In genomic region chr7:83394776-83395175, GRCh38 we compare ENCODE assay signal across 21 cellular contexts.
"Had no signal": no experiment of that assay in that cellular context is flagged by ENCODE, and none has a peak within 500 bp of the region (broad histone marks: within the 10 kb centered on the region; RNA-seq: fewer than 3 reads in every experiment).

No MANE protein-coding gene starts in this region.

- H3K4me3 Mint-ChIP-seq: memory B cell; naive B cell; natural killer cell treated with Interleukin-12 subunit alpha and Interleukin-12 subunit beta and Interleukin-15 and Interleukin-18, amount 100 ng/mL, for 72 hours; neural crest cell; stimulated activated naive CD8-positive, alpha-beta T cell treated with anti-CD3 and anti-CD28 coated beads, Interleukin-15, amount 100 ng/mL, for 72 hours had no signal

- H3K9me3 Mint-ChIP-seq: memory B cell; stimulated activated naive CD8-positive, alpha-beta T cell treated with anti-CD3 and anti-CD28 coated beads, Interleukin-15, amount 100 ng/mL, for 72 hours had no signal

- H3K4me1 Mint-ChIP-seq: memory B cell; naive B cell; neural crest cell; stimulated activated naive CD8-positive, alpha-beta T cell treated with anti-CD3 and anti-CD28 coated beads, Interleukin-15, amount 100 ng/mL, for 72 hours had no signal

- FAIRE-seq: endothelial cell of umbilical vein, kidney, pancreas, small intestine had no signal

- H3K27me3 Mint-ChIP-seq: memory B cell; naive B cell; natural killer cell treated with Interleukin-12 subunit alpha and Interleukin-12 subunit beta and Interleukin-15 and Interleukin-18, amount 100 ng/mL, for 72 hours; stimulated activated naive CD8-positive, alpha-beta T cell treated with anti-CD3 and anti-CD28 coated beads, Interleukin-15, amount 100 ng/mL, for 72 hours had no signal

- DNase-seq: dermis blood vessel endothelial cell; effector memory CD4-positive, alpha-beta T cell; foreskin keratinocyte; heart left ventricle; kidney; naive B cell; pancreas; retina; right lobe of liver; small intestine; stimulated activated CD4-positive, alpha-beta T cell treated with anti-CD3 and anti-CD28 coated beads, Interleukin-15, amount 100 ng/mL, for 24 hours; stimulated activated CD4-positive, alpha-beta T cell treated with anti-CD3 and anti-CD28 coated beads, Interleukin-2, amount 100 ng/mL, for 48 hours; stimulated activated naive CD4-positive, alpha-beta T cell; stimulated activated naive CD8-positive, alpha-beta T cell treated with anti-CD3 and anti-CD28 coated beads, Interleukin-15, amount 100 ng/mL, for 72 hours; transverse colon; upper lobe of right lung; uterus had no signal

- H3K36me3 Mint-ChIP-seq: memory B cell; naive B cell; natural killer cell treated with Interleukin-12 subunit alpha and Interleukin-12 subunit beta and Interleukin-15 and Interleukin-18, amount 100 ng/mL, for 72 hours had no signal

- H3K27ac Mint-ChIP-seq: memory B cell; naive B cell; natural killer cell treated with Interleukin-12 subunit alpha and Interleukin-12 subunit beta and Interleukin-15 and Interleukin-18, amount 100 ng/mL, for 72 hours; stimulated activated naive CD8-positive, alpha-beta T cell treated with anti-CD3 and anti-CD28 coated beads, Interleukin-15, amount 100 ng/mL, for 72 hours had no signal
